In genomic region chr1:13752852-13753251, GRCh38 we compare ENCODE assay signal across 21 cellular contexts. TPM values are rescaled to one million over a fixed set of nuclear protein-coding genes. Genes with fewer than 3 reads are reported as not detected.
DNase-seq lines count a peak whose midpoint lies in the region; ATAC-seq, FAIRE-seq and TF ChIP-seq lines count a peak whose summit lies in the region.
"Had no signal": no experiment of that assay in that cellular context is flagged by ENCODE, and none has a peak within 500 bp of the region (broad histone marks: within the 10 kb centered on the region; RNA-seq: fewer than 3 reads in every experiment).

No MANE protein-coding gene starts in this region.

- H3K4me3 ChIP-seq in BE2C (ENCODE audit: low read depth, low read length): no peak overlapping the region
- H3K4me3 ChIP-seq: hepatocyte, PC-9, vagina had no signal

- no peak for ATAC-seq in HG03354 (IDR thresholded peaks at IDR 0.05; ENCODE audit: poor library complexity, severe bottlenecking, unreplicated experiment)

- H3K36me3 ChIP-seq in BE2C: no peaks in the 10 kb centered on the region
- H3K36me3 ChIP-seq: brain microvascular endothelial cell, vagina had no signal

- no peak for TF ChIP-seq POLR2A in GM12891 (IDR thresholded peaks at IDR 0.05; ENCODE audit: low read depth, low read length)

- no peaks in the 10 kb centered on the region for H3K9me3 ChIP-seq in BE2C
- H3K9me3 ChIP-seq: vagina had no signal

- H3K27ac Mint-ChIP-seq in CD14-positive monocyte (peak overlapping the region in 4 of 7 donors; percentile 4 to 67 (median 20)), nephron (peak overlapping the region in 1 of 3 experiments; percentile 44), mesothelial cell of epicardium (no peak overlapping the region)

- no peaks in the 10 kb centered on the region for H3K27me3 Mint-ChIP-seq in CD14-positive monocyte (ENCODE audit: low read depth in 3 of 3)
- H3K27me3 Mint-ChIP-seq in nephron (ENCODE audit: low read depth): no peaks in the 10 kb centered on the region
- H3K27me3 Mint-ChIP-seq in mesothelial cell of epicardium (ENCODE audit: low read depth): no peaks in the 10 kb centered on the region
- H3K27me3 Mint-ChIP-seq: stimulated activated naive CD8-positive, alpha-beta T cell treated with anti-CD3 and anti-CD28 coated beads, Interleukin-15, Interleukin-2, amounts not matched to agents 100 ng/mL and 50 ng/mL, for 24 hours had no signal

- no peak for TF ChIP-seq CTCF in CD14-positive monocyte (IDR thresholded peaks at IDR 0.05)
- TF ChIP-seq CTCF in nephron (IDR thresholded peaks at IDR 0.05; ENCODE audit: unreplicated experiment in 3 of 3): no peak
- no peak for TF ChIP-seq CTCF in mesothelial cell of epicardium (IDR thresholded peaks at IDR 0.05; ENCODE audit: unreplicated experiment)
- TF ChIP-seq CTCF in BE2C (IDR thresholded peaks at IDR 0.05; ENCODE audit: low read depth, low read length): no peak

- H3K4me3 Mint-ChIP-seq in CD14-positive monocyte (no peak overlapping the region), nephron (peak overlapping the region; percentile 16 to 69 (median 64)), mesothelial cell of epicardium (no peak overlapping the region)

- H3K4me1 Mint-ChIP-seq in CD14-positive monocyte: peaks cover 64% of the 10 kb centered on the region
- peaks cover 79% of the 10 kb centered on the region for H3K4me1 Mint-ChIP-seq in nephron
- H3K4me1 Mint-ChIP-seq in mesothelial cell of epicardium: peaks cover 46% of the 10 kb centered on the region

- H3K9me3 Mint-ChIP-seq in CD14-positive monocyte (no peaks in the 10 kb centered on the region), nephron (no peaks in the 10 kb centered on the region), mesothelial cell of epicardium (no peaks in the 10 kb centered on the region)
- H3K9me3 Mint-ChIP-seq: stimulated activated naive CD8-positive, alpha-beta T cell treated with anti-CD3 and anti-CD28 coated beads, Interleukin-15, Interleukin-2, amounts not matched to agents 100 ng/mL and 50 ng/mL, for 24 hours had no signal

- FAIRE-seq in GM12891 (lab: Jason Lieb, UNC): peak; percentile 57
- FAIRE-seq: TTC549 had no signal

- H3K4me1 ChIP-seq in BE2C: no peaks in the 10 kb centered on the region

- DNase-seq in CD14-positive monocyte (ENCODE audit: low spot score): no peak
- DNase-seq in GM12891 (ENCODE audit: insufficient read length, low spot score): no peak
- DNase-seq in caudate nucleus (lab: John Stamatoyannopoulos, UW): peak in 15 of 61 donors; percentile 13 to 86 (median 30)
- DNase-seq in mesothelial cell of epicardium (ENCODE audit: low spot score in 2 of 2, unreplicated experiment in 2 of 2): no peak
- DNase-seq in BE2C: no peak
- no peak for DNase-seq in substantia nigra (lab: John Stamatoyannopoulos, UW)
- DNase-seq: activated gamma-delta T cell treated with Interleukin-2 at 50 U/mL for 16 hours; brain microvascular endothelial cell; DMS53; kidney glomerular epithelial cell; NCI-H187; NCI-H524; PC-9; posterior cingulate gyrus; stimulated activated CD4-positive, alpha-beta T cell treated with anti-CD3 and anti-CD28 coated beads, Interleukin-12 subunit alpha, Interleukin-12 subunit beta, amount 100 ng/mL, for 4 hours had no signal

- H3K27me3 ChIP-seq in BE2C: no peaks in the 10 kb centered on the region
- H3K27me3 ChIP-seq: brain microvascular endothelial cell, hepatocyte, vagina had no signal

- intact Hi-C loops in CD14-positive monocyte (cut with micrococcal nuclease): no loop called here

- H3K27ac ChIP-seq in caudate nucleus (ENCODE audit: low read depth, low read length) (peak overlapping the region; percentile 20), substantia nigra (ENCODE audit: low read depth, low read length, poor library complexity, severe bottlenecking) (no peak overlapping the region)
- H3K27ac ChIP-seq: brain microvascular endothelial cell, hepatocyte, PC-9, vagina had no signal

- H3K36me3 Mint-ChIP-seq in CD14-positive monocyte (peaks cover 11 to 20% of the 10 kb centered on the region in 2 donors), nephron (ENCODE audit: low read depth) (peaks cover 9% of the 10 kb centered on the region), mesothelial cell of epicardium (peaks cover 5% of the 10 kb centered on the region)

TF ChIP-seq in GM12891, 5 proteins besides CTCF, POLR2A, EP300 and RAD21:
- TF ChIP-seq SPI1 (IDR thresholded peaks at IDR 0.05; ENCODE audit: low read depth, low read length): no peak
- TF ChIP-seq POLR2AphosphoS5 (IDR thresholded peaks at IDR 0.05; ENCODE audit: low read depth, low read length): no peak
- no peak for TF ChIP-seq PAX5 (IDR thresholded peaks at IDR 0.05; ENCODE audit: insufficient read depth, low read length, severe bottlenecking)
- no peak for TF ChIP-seq TAF1 (IDR thresholded peaks at IDR 0.05; ENCODE audit: low read depth, low read length)
- TF ChIP-seq POU2F2 (IDR thresholded peaks at IDR 0.05; ENCODE audit: low read depth, low read length): no peak
TF ChIP-seq in GM12891: peak in this region for 0.

RNA-seq across cellular contexts. Expression of gene PRDM2, which starts 52.9 kb away (rescaled TPM):
- 1 to 10 TPM; 4.1 to 7.6 TPM for polyA plus RNA-seq in CD14-positive monocyte
- 21.1 TPM for polyA plus RNA-seq in GM12891 (2012; ENCODE audit: low read depth, missing spikeins)
- 59.2 to 61.6 TPM (median 61.3 TPM) in 3 replicates for total RNA-seq in mesothelial cell of epicardium
- polyA plus RNA-seq in BE2C (2012; ENCODE audit: insufficient read depth, insufficient read length, low read depth): 15.2 TPM

Comparison
In these comparisons a context has a peak if more than half of its experiments do, and no peak if none do; other contexts are left out.
1. H3K4me3 Mint-ChIP-seq: peak in nephron (3 of 3); none in CD14-positive monocyte (0 of 2) and mesothelial cell of epicardium (single experiment).